ENCODE assay signal across 21 cellular contexts in genomic region chr7:22670422-22670815, GRCh38. TPM values are rescaled to one million over a fixed set of nuclear protein-coding genes. Genes with fewer than 3 reads are reported as not detected.
DNase-seq lines count a peak whose midpoint lies in the region; ATAC-seq and TF ChIP-seq lines count a peak whose summit lies in the region.
"Had no signal": no experiment of that assay in that cellular context is flagged by ENCODE, and none has a peak within 500 bp of the region (broad histone marks: within the 10 kb centered on the region; RNA-seq: fewer than 3 reads in every experiment).

No MANE protein-coding gene starts in this region.

- TF ChIP-seq CTCF in WTC11 (IDR thresholded peaks at IDR 0.05), result no peak

- DNase-seq in activated CD4-positive, alpha-beta memory T cell treated with anti-CD3 and anti-CD28 coated beads for 36 hours, result no peak
- DNase-seq in activated CD4-positive, alpha-beta memory T cell treated with anti-CD3 and anti-CD28 coated beads, Interleukin-2, amount 10 ng/mL, durations not matched to agents 7 days and 5 days, result no peak
- no peak for DNase-seq in WTC11 (ENCODE audit: low spot score)
- DNase-seq in myocyte (ENCODE audit: low read depth), result peak; percentile 84
- no peak for DNase-seq in NCI-H774 (lab: John Stamatoyannopoulos, UW)
- DNase-seq in activated gamma-delta T cell (lab: John Stamatoyannopoulos, UW), result no peak
- DNase-seq: 8988T; AML-193; Calu3; CD8-positive, alpha-beta memory T cell; DMS153; GDM1; Kasumi-1; NCI-H1092; NCI-H1436 treated with DMSO at 0.1 percent for 48 hours; NCI-H2029; NCI-H2227 treated with DMSO at 0.1 percent for 48 hours; NCI-H510A treated with DMSO at 0.1 percent for 48 hours; NCI-H748 treated with DMSO at 0.1 percent for 48 hours had no signal

- POLR2A ChIA-PET in activated CD4-positive, alpha-beta memory T cell treated with anti-CD3 and anti-CD28 coated beads for 36 hours (lab: Charles Lee), result no interaction called here
- POLR2A ChIA-PET in activated CD4-positive, alpha-beta memory T cell treated with anti-CD3 and anti-CD28 coated beads, Interleukin-2, amount 10 ng/mL, durations not matched to agents 7 days and 5 days (lab: Charles Lee), result interaction anchor here (0.6 to 3.3 kb wide), 2 partner anchors 25 to 273 kb away, joined by 3 to 10 read pairs; no protein-coding TSS in a partner anchor
- POLR2A ChIA-PET in WTC11 (lab: Charles Lee), result interaction anchor here (0.7 kb wide), 1 partner anchor 17 kb away, joined by 3 read pairs; no protein-coding TSS in a partner anchor

- ATAC-seq in WTC11 (no peak), GM18870 (IDR thresholded peaks at IDR 0.05; ENCODE audit: unreplicated experiment) (no peak)

- H3K4me3 Mint-ChIP-seq in activated CD4-positive, alpha-beta memory T cell treated with anti-CD3 and anti-CD28 coated beads for 36 hours, result no peak overlapping the region
- H3K4me3 Mint-ChIP-seq in activated CD4-positive, alpha-beta memory T cell treated with anti-CD3 and anti-CD28 coated beads, Interleukin-2, amount 10 ng/mL, durations not matched to agents 7 days and 5 days, result no peak overlapping the region
- H3K4me3 Mint-ChIP-seq in WTC11, result no peak overlapping the region
- H3K4me3 Mint-ChIP-seq: CD8-positive, alpha-beta memory T cell had no signal

- CTCF ChIA-PET in activated CD4-positive, alpha-beta memory T cell treated with anti-CD3 and anti-CD28 coated beads for 36 hours (lab: Charles Lee), result no interaction called here
- CTCF ChIA-PET in activated CD4-positive, alpha-beta memory T cell treated with anti-CD3 and anti-CD28 coated beads, Interleukin-2, amount 10 ng/mL, durations not matched to agents 7 days and 5 days (lab: Charles Lee), result interaction anchor here (1.5 kb wide), 1 partner anchor 11 kb away, joined by 3 read pairs; no protein-coding TSS in a partner anchor
- CTCF ChIA-PET in WTC11 (lab: Charles Lee), result interaction anchor here (3.8 kb wide), 1 partner anchor 9 kb away, joined by 21 read pairs; no protein-coding TSS in a partner anchor

- no peaks in the 10 kb centered on the region for H3K9me3 Mint-ChIP-seq in activated CD4-positive, alpha-beta memory T cell treated with anti-CD3 and anti-CD28 coated beads for 36 hours
- H3K9me3 Mint-ChIP-seq in activated CD4-positive, alpha-beta memory T cell treated with anti-CD3 and anti-CD28 coated beads, Interleukin-2, amount 10 ng/mL, durations not matched to agents 7 days and 5 days, result peaks cover 12% of the 10 kb centered on the region
- peaks cover 6% of the 10 kb centered on the region for H3K9me3 Mint-ChIP-seq in WTC11

- H3K27me3 Mint-ChIP-seq in activated CD4-positive, alpha-beta memory T cell treated with anti-CD3 and anti-CD28 coated beads for 36 hours, result peaks cover 13% of the 10 kb centered on the region
- H3K27me3 Mint-ChIP-seq in activated CD4-positive, alpha-beta memory T cell treated with anti-CD3 and anti-CD28 coated beads, Interleukin-2, amount 10 ng/mL, durations not matched to agents 7 days and 5 days, result peaks cover 9% of the 10 kb centered on the region
- H3K27me3 Mint-ChIP-seq in WTC11 (ENCODE audit: low read depth), result no peaks in the 10 kb centered on the region; the same call in 1 of the 2 replicates

- intact Hi-C loops in activated CD4-positive, alpha-beta memory T cell treated with anti-CD3 and anti-CD28 coated beads for 36 hours (cut with micrococcal nuclease), result no loop called here

- H3K36me3 Mint-ChIP-seq in activated CD4-positive, alpha-beta memory T cell treated with anti-CD3 and anti-CD28 coated beads for 36 hours, result peaks cover 2% of the 10 kb centered on the region
- H3K36me3 Mint-ChIP-seq in activated CD4-positive, alpha-beta memory T cell treated with anti-CD3 and anti-CD28 coated beads, Interleukin-2, amount 10 ng/mL, durations not matched to agents 7 days and 5 days (ENCODE audit: low read depth), result peaks cover 18% of the 10 kb centered on the region
- H3K36me3 Mint-ChIP-seq in WTC11, result peaks cover 4% of the 10 kb centered on the region; the same call in 1 of the 2 replicates

- H3K4me1 Mint-ChIP-seq in activated CD4-positive, alpha-beta memory T cell treated with anti-CD3 and anti-CD28 coated beads for 36 hours (ENCODE audit: low read depth), result peaks cover 55% of the 10 kb centered on the region
- peaks cover 70% of the 10 kb centered on the region for H3K4me1 Mint-ChIP-seq in activated CD4-positive, alpha-beta memory T cell treated with anti-CD3 and anti-CD28 coated beads, Interleukin-2, amount 10 ng/mL, durations not matched to agents 7 days and 5 days
- peaks cover 82% of the 10 kb centered on the region for H3K4me1 Mint-ChIP-seq in WTC11

- peak overlapping the region; percentile 33 for H3K27ac Mint-ChIP-seq in activated CD4-positive, alpha-beta memory T cell treated with anti-CD3 and anti-CD28 coated beads for 36 hours
- H3K27ac Mint-ChIP-seq in activated CD4-positive, alpha-beta memory T cell treated with anti-CD3 and anti-CD28 coated beads, Interleukin-2, amount 10 ng/mL, durations not matched to agents 7 days and 5 days, result no peak overlapping the region
- H3K27ac Mint-ChIP-seq in WTC11, result 0 out of 2 replicates have a peak overlapping the region, but pooled peaks have one; percentile 20

TF ChIP-seq in WTC11, 78 proteins besides CTCF, POLR2A, EP300 and RAD21 (continues in another document):
- TF ChIP-seq GRHL2 (CRISPR knock-in tag; IDR thresholded peaks at IDR 0.05; ENCODE audit: insufficient replicate concordance, severe bottlenecking) (no peak), IRF1 (CRISPR knock-in tag; IDR thresholded peaks at IDR 0.05) (no peak), TP53 (CRISPR knock-in tag; IDR thresholded peaks at IDR 0.05) (no peak), MLX (CRISPR knock-in tag; IDR thresholded peaks at IDR 0.05) (no peak), JAZF1 (CRISPR knock-in tag; IDR thresholded peaks at IDR 0.05) (no peak), ZBTB21 (CRISPR knock-in tag; IDR thresholded peaks at IDR 0.05; ENCODE audit: borderline replicate concordance) (no peak)
- TF ChIP-seq, protein P1, sequence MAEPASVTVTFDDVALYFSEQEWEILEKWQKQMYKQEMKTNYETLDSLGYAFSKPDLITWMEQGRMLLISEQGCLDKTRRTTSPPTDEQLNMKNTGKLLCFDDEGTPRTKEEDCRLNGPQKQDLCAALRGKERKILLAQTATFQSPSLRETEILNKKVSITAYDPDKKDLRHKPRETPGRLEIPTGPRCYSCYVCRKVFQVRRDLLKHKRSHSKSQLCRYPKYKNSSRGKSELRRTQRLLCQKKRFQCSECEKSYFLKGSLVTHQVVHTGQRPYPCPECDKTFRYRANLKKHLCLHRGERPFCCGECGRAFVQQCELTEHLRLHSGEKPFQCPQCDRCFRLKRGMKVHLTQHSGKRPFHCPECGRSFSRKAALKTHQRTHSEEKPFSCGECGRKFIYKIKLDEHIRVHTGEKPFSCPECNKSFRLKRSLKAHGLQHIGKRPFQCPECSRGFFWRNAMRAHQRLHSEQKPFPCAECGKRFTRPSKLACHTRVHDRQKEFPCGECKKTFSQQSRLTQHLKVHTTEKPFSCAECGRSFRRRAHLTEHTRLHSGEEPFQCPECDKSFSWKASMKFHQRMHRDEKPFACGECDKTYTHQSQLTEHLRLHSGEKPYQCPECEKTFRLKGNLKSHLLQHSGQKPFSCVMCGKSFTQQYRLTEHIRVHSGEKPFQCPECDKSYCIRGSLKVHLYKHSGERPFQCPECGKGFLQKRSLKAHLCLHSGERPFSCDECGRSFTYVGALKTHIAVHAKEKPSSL (CRISPR knock-in tag; conservative IDR thresholded peaks at IDR 0.05), result no peak
- TF ChIP-seq, protein P2, sequence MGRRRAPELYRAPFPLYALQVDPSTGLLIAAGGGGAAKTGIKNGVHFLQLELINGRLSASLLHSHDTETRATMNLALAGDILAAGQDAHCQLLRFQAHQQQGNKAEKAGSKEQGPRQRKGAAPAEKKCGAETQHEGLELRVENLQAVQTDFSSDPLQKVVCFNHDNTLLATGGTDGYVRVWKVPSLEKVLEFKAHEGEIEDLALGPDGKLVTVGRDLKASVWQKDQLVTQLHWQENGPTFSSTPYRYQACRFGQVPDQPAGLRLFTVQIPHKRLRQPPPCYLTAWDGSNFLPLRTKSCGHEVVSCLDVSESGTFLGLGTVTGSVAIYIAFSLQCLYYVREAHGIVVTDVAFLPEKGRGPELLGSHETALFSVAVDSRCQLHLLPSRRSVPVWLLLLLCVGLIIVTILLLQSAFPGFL (CRISPR knock-in tag; IDR thresholded peaks at IDR 0.05; ENCODE audit: borderline replicate concordance), result no peak
- TF ChIP-seq, protein P3, sequence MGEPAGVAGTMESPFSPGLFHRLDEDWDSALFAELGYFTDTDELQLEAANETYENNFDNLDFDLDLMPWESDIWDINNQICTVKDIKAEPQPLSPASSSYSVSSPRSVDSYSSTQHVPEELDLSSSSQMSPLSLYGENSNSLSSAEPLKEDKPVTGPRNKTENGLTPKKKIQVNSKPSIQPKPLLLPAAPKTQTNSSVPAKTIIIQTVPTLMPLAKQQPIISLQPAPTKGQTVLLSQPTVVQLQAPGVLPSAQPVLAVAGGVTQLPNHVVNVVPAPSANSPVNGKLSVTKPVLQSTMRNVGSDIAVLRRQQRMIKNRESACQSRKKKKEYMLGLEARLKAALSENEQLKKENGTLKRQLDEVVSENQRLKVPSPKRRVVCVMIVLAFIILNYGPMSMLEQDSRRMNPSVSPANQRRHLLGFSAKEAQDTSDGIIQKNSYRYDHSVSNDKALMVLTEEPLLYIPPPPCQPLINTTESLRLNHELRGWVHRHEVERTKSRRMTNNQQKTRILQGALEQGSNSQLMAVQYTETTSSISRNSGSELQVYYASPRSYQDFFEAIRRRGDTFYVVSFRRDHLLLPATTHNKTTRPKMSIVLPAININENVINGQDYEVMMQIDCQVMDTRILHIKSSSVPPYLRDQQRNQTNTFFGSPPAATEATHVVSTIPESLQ (CRISPR knock-in tag; IDR thresholded peaks at IDR 0.05), result no peak

RNA-seq across cellular contexts. Expression of gene IL6, which starts 56.6 kb away (rescaled TPM):
- 1 to 10 TPM; 1.9 to 2.2 TPM for total RNA-seq in activated CD4-positive, alpha-beta memory T cell treated with anti-CD3 and anti-CD28 coated beads for 36 hours
- total RNA-seq in activated CD4-positive, alpha-beta memory T cell treated with anti-CD3 and anti-CD28 coated beads, Interleukin-2, amount 10 ng/mL, durations not matched to agents 7 days and 5 days, result under 1 TPM; 0.40 to 0.53 TPM
- 0.27 to 0.71 TPM (median 0.52 TPM) in 3 replicates for total RNA-seq in WTC11 (2021)
- 0.56 TPM in 1 of 2 replicates, not detected in the other for total RNA-seq in myocyte
- polyA plus RNA-seq in myocyte (2012), result 22.7 TPM
- total RNA-seq: OCI-LY7 had no signal
- polyA plus RNA-seq: CD8-positive, alpha-beta memory T cell had no signal
